In genomic region chr9:85600675-85601263, GRCh38 we compare ENCODE assay signal across 12 cellular contexts.
DNase-seq lines count a peak whose midpoint lies in the region; ATAC-seq lines count a peak whose summit lies in the region.
"Had no signal": no experiment of that assay in that cellular context is flagged by ENCODE, and none has a peak within 500 bp of the region (broad histone marks: within the 10 kb centered on the region; RNA-seq: fewer than 3 reads in every experiment).

No MANE protein-coding gene starts in this region.

- no peak overlapping the region for H3K27ac Mint-ChIP-seq in activated naive CD4-positive, alpha-beta T cell treated with anti-CD3 and anti-CD28 coated beads for 36 hours
- peak overlapping the region; percentile 74 for H3K27ac Mint-ChIP-seq in activated CD8-positive, alpha-beta T cell treated with anti-CD3 and anti-CD28 coated beads, Interleukin-2, amount 10 ng/mL, durations not matched to agents 7 days and 5 days

- peaks cover 20% of the 10 kb centered on the region for H3K36me3 Mint-ChIP-seq in activated naive CD4-positive, alpha-beta T cell treated with anti-CD3 and anti-CD28 coated beads for 36 hours (ENCODE audit: low read depth)
- H3K36me3 Mint-ChIP-seq in activated CD8-positive, alpha-beta T cell treated with anti-CD3 and anti-CD28 coated beads, Interleukin-2, amount 10 ng/mL, durations not matched to agents 7 days and 5 days (ENCODE audit: low read depth), result peaks cover 25% of the 10 kb centered on the region

- H3K4me1 Mint-ChIP-seq in activated naive CD4-positive, alpha-beta T cell treated with anti-CD3 and anti-CD28 coated beads for 36 hours (ENCODE audit: low read depth), result no peaks in the 10 kb centered on the region
- peaks cover 24% of the 10 kb centered on the region for H3K4me1 Mint-ChIP-seq in activated CD8-positive, alpha-beta T cell treated with anti-CD3 and anti-CD28 coated beads, Interleukin-2, amount 10 ng/mL, durations not matched to agents 7 days and 5 days (ENCODE audit: low read depth)

- peak; percentile 5 for DNase-seq in activated naive CD4-positive, alpha-beta T cell treated with anti-CD3 and anti-CD28 coated beads for 36 hours
- no peak for DNase-seq in activated naive CD4-positive, alpha-beta T cell treated with Interleukin-2 at 50 U/mL for 16 hours
- peak; percentile 66 for DNase-seq in activated CD8-positive, alpha-beta T cell treated with anti-CD3 and anti-CD28 coated beads, Interleukin-2, amount 10 ng/mL, durations not matched to agents 7 days and 5 days
- DNase-seq in iPS-NIHi7 (ENCODE audit: extremely low spot score) (peak; percentile 72), HT-29 (ENCODE audit: low spot score) (no peak), superior temporal gyrus (ENCODE audit: extremely low spot score) (no peak)
- DNase-seq in stimulated activated CD4-positive, alpha-beta T cell treated with anti-CD3 and anti-CD28 coated beads, Interleukin-2, amount 100 ng/mL, for 24 hours, result no peak
- DNase-seq: AML-193, caudate nucleus, NCI-H2081 had no signal

- peak overlapping the region; percentile 6 for H3K27ac ChIP-seq in temporal lobe (ENCODE audit: low read depth, low read length)
- H3K27ac ChIP-seq: suprapubic skin had no signal

- POLR2A ChIA-PET in activated CD8-positive, alpha-beta T cell treated with anti-CD3 and anti-CD28 coated beads, Interleukin-2, amount 10 ng/mL, durations not matched to agents 7 days and 5 days (lab: Charles Lee), result no interaction called here

- no peaks in the 10 kb centered on the region for H3K9me3 Mint-ChIP-seq in activated naive CD4-positive, alpha-beta T cell treated with anti-CD3 and anti-CD28 coated beads for 36 hours
- H3K9me3 Mint-ChIP-seq in activated CD8-positive, alpha-beta T cell treated with anti-CD3 and anti-CD28 coated beads, Interleukin-2, amount 10 ng/mL, durations not matched to agents 7 days and 5 days (ENCODE audit: insufficient read depth), result no peaks in the 10 kb centered on the region

- no peak overlapping the region for H3K4me3 Mint-ChIP-seq in activated naive CD4-positive, alpha-beta T cell treated with anti-CD3 and anti-CD28 coated beads for 36 hours
- no peak overlapping the region for H3K4me3 Mint-ChIP-seq in activated CD8-positive, alpha-beta T cell treated with anti-CD3 and anti-CD28 coated beads, Interleukin-2, amount 10 ng/mL, durations not matched to agents 7 days and 5 days

- CTCF ChIA-PET in activated naive CD4-positive, alpha-beta T cell treated with anti-CD3 and anti-CD28 coated beads for 36 hours (lab: Charles Lee), result interaction anchor here (0.6 kb wide), 1 partner anchor 59 kb away, joined by 5 read pairs; no protein-coding TSS in a partner anchor
- CTCF ChIA-PET in activated CD8-positive, alpha-beta T cell treated with anti-CD3 and anti-CD28 coated beads, Interleukin-2, amount 10 ng/mL, durations not matched to agents 7 days and 5 days (lab: Charles Lee), result interaction anchor here (0.7 to 3.0 kb wide), 2 partner anchors 9 to 12 kb away, joined by 3 to 15 read pairs; no protein-coding TSS in a partner anchor

- ATAC-seq in activated CD8-positive, alpha-beta T cell treated with anti-CD3 and anti-CD28 coated beads, Interleukin-2, amount 10 ng/mL, durations not matched to agents 7 days and 5 days, result peak; percentile 77

- H3K27me3 Mint-ChIP-seq in activated naive CD4-positive, alpha-beta T cell treated with anti-CD3 and anti-CD28 coated beads for 36 hours (ENCODE audit: low read depth), result no peaks in the 10 kb centered on the region
- no peaks in the 10 kb centered on the region for H3K27me3 Mint-ChIP-seq in activated CD8-positive, alpha-beta T cell treated with anti-CD3 and anti-CD28 coated beads, Interleukin-2, amount 10 ng/mL, durations not matched to agents 7 days and 5 days (ENCODE audit: low read depth)

- intact Hi-C loops in activated naive CD4-positive, alpha-beta T cell treated with anti-CD3 and anti-CD28 coated beads for 36 hours (cut with micrococcal nuclease), result no loop called here

Comparison
In these comparisons a context has a peak if more than half of its experiments do, and no peak if none do; other contexts are left out.
1. DNase-seq: peak in activated naive CD4-positive, alpha-beta T cell treated with anti-CD3 and anti-CD28 coated beads for 36 hours (single experiment), activated CD8-positive, alpha-beta T cell treated with anti-CD3 and anti-CD28 coated beads, Interleukin-2, amount 10 ng/mL, durations not matched to agents 7 days and 5 days (single experiment) and iPS-NIHi7 (single experiment); none in activated naive CD4-positive, alpha-beta T cell treated with Interleukin-2 at 50 U/mL for 16 hours (single experiment), HT-29 (single experiment), stimulated activated CD4-positive, alpha-beta T cell treated with anti-CD3 and anti-CD28 coated beads, Interleukin-2, amount 100 ng/mL, for 24 hours (0 of 2) and superior temporal gyrus (single experiment).